ENCODE assay signal across 8 cellular contexts in the genomic region with DNA sequence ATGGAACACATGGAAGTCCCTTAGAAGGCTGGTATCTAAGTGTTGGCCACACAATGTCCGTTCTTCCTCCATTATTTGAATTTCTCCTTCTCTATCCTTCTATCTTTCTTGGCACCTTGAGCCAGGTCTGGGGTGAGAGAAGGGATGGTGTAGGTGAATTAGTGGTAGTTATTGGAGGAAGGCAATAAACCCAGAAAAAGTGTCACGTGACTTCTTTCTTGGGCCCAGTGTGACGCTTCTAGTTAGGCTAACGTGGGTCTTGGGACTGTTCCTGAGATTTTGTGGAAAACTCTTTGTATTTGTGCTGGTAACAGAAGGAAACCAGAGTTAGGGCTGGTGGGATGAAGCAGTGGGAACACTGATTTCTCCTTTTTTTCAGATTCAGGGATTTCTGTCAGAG. TPM values are rescaled to one million over a fixed set of nuclear protein-coding genes. Genes with fewer than 3 reads are reported as not detected.
"Had no signal": no experiment of that assay in that cellular context is flagged by ENCODE, and none has a peak within 500 bp of the region (broad histone marks: within the 10 kb centered on the region; RNA-seq: fewer than 3 reads in every experiment).

No MANE protein-coding gene starts in this region.

- DNase-seq: GDM1, GF-D8 had no signal

- FAIRE-seq: G401.6, GM12891, GM12892, GM18507, GM19239 had no signal

RNA-seq across cellular contexts. Expression of a gene that starts 53.1 kb away (rescaled TPM):
- total RNA-seq: G401 had no signal

RNA-seq across cellular contexts. Expression of a gene that starts 54.2 kb away (rescaled TPM):
- total RNA-seq: G401 had no signal
